Comparison of ENCODE assay signal across 24 cellular contexts in the genomic region with DNA sequence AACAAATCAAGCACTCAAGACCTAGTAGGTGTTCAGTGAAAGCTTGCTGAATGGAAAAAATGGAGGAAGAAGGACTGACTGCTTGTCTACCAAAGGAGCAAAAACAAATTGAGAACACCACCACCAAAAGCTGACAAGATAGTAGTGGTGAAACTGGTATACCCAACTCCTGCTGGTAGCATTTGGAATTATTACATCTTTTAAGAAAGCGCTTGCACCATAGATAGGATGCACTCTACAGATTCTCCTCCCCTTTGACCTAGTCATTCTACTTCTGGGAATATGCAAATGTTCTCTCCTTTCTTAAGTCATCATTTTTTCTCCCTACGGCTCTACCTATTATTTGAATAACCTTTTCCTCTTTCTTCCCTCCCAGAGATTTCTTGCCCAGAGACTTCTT.
DNase-seq lines count a peak whose midpoint lies in the region; ATAC-seq and TF ChIP-seq lines count a peak whose summit lies in the region.
"Had no signal": no experiment of that assay in that cellular context is flagged by ENCODE, and none has a peak within 500 bp of the region (broad histone marks: within the 10 kb centered on the region; RNA-seq: fewer than 3 reads in every experiment).

No MANE protein-coding gene starts in this region.

- no peaks in the 10 kb centered on the region for H3K79me2 ChIP-seq in osteoblast (ENCODE audit: insufficient read depth, low read length)

- no peaks in the 10 kb centered on the region for H3K9me3 ChIP-seq in osteoblast (ENCODE audit: low read depth, low read length)
- H3K9me3 ChIP-seq: HAP-1 had no signal

- intact Hi-C loops in CD14-positive monocyte (cut with micrococcal nuclease), result no loop called here

- H3K9me3 Mint-ChIP-seq in CD14-positive monocyte (no peaks in the 10 kb centered on the region), HFFc6 (no peaks in the 10 kb centered on the region)
- H3K9me3 Mint-ChIP-seq: CD8-positive, alpha-beta memory T cell had no signal

- H4K20me1 ChIP-seq in osteoblast (ENCODE audit: insufficient read depth, low read length), result no peaks in the 10 kb centered on the region

- no peak overlapping the region for H3K4me3 Mint-ChIP-seq in CD14-positive monocyte
- H3K4me3 Mint-ChIP-seq in HFFc6, result no peak overlapping the region
- H3K4me3 Mint-ChIP-seq: CD8-positive, alpha-beta memory T cell had no signal

- no peak overlapping the region for H2AFZ ChIP-seq in osteoblast (ENCODE audit: low read length)

- H3K4me3 ChIP-seq in osteoblast (ENCODE audit: insufficient read depth, low read length), result no peak overlapping the region
- H3K4me3 ChIP-seq: HAP-1, SK-N-MC had no signal

- peaks cover 2% of the 10 kb centered on the region for H3K4me1 Mint-ChIP-seq in CD14-positive monocyte
- no peaks in the 10 kb centered on the region for H3K4me1 Mint-ChIP-seq in HFFc6 (ENCODE audit: low read depth)
- H3K4me1 Mint-ChIP-seq: CD8-positive, alpha-beta memory T cell had no signal

- DNase-seq in CD14-positive monocyte (ENCODE audit: low spot score), result no peak
- DNase-seq in HFFc6, result no peak
- peak; percentile 22 for DNase-seq in amniotic epithelial cell (ENCODE audit: low read depth)
- peak; percentile 8 for DNase-seq in osteoblast (ENCODE audit: insufficient read length, low spot score, missing footprints)
- no peak for DNase-seq in HUDEP-2 (lab: John Stamatoyannopoulos, UW; ENCODE audit: unreplicated experiment in 76 of 76)
- DNase-seq: CD8-positive, alpha-beta memory T cell; DMS 273 treated with DMSO at 0.1 percent for 48 hours; DMS79; EL; GDM1; GOT3; IMR-90; NCI-H2029 treated with DMSO at 0.1 percent for 48 hours; NCI-H2227 treated with DMSO at 0.1 percent for 48 hours; NCI-H526 treated with DMSO at 0.1 percent for 48 hours; SIG-M5 had no signal

- H3K36me3 Mint-ChIP-seq in CD14-positive monocyte (no peaks in the 10 kb centered on the region), HFFc6 (ENCODE audit: low read depth) (no peaks in the 10 kb centered on the region)
- H3K36me3 Mint-ChIP-seq: CD8-positive, alpha-beta memory T cell had no signal

- H3K27ac ChIP-seq in osteoblast (ENCODE audit: low read depth, low read length), result no peak overlapping the region
- H3K27ac ChIP-seq: C4-2B, KMS-11, RWPE1, SK-N-MC had no signal

- H3K27ac Mint-ChIP-seq in CD14-positive monocyte (no peak overlapping the region), HFFc6 (no peak overlapping the region)
- H3K27ac Mint-ChIP-seq: CD8-positive, alpha-beta memory T cell had no signal

- ATAC-seq in GM19324 (IDR thresholded peaks at IDR 0.05; ENCODE audit: low FRiP score, unreplicated experiment) (no peak), GM21360 (IDR thresholded peaks at IDR 0.05; ENCODE audit: unreplicated experiment) (no peak)
- ATAC-seq: Panc1 had no signal

- H3K27me3 Mint-ChIP-seq in CD14-positive monocyte (ENCODE audit: low read depth in 3 of 3) (peaks cover 1 to 6% (median 2%) of the 10 kb centered on the region in 3 donors), HFFc6 (ENCODE audit: insufficient read depth) (peaks cover 46% of the 10 kb centered on the region)
- H3K27me3 Mint-ChIP-seq: CD8-positive, alpha-beta memory T cell had no signal

- peaks cover 35% of the 10 kb centered on the region for H3K27me3 ChIP-seq in osteoblast (ENCODE audit: insufficient read depth, low read length)

- no peaks in the 10 kb centered on the region for H3K4me1 ChIP-seq in osteoblast (ENCODE audit: insufficient read depth, low read length)
- H3K4me1 ChIP-seq: HAP-1 had no signal

- no peaks in the 10 kb centered on the region for H3K36me3 ChIP-seq in osteoblast (ENCODE audit: insufficient read depth, low read length)
- H3K36me3 ChIP-seq: HAP-1 had no signal

- TF ChIP-seq CTCF in CD14-positive monocyte (IDR thresholded peaks at IDR 0.05) (peak; percentile 37), HFFc6 (IDR thresholded peaks at IDR 0.05) (peak; percentile 27; the same call in 1 of the 2 replicates), osteoblast (IDR thresholded peaks at IDR 0.05; ENCODE audit: extremely low read depth, low read depth, low read length) (no peak)

- no peak overlapping the region for H3K4me2 ChIP-seq in osteoblast (ENCODE audit: insufficient read depth, low read length)
- H3K4me2 ChIP-seq: KMS-11 had no signal

Comparison
In these comparisons a context has a peak if more than half of its experiments do, and no peak if none do; other contexts are left out.
1. DNase-seq: peak in amniotic epithelial cell (single experiment) and osteoblast (single experiment); none in CD14-positive monocyte (single experiment), HFFc6 (single experiment) and HUDEP-2 (0 of 76).